9 cellular contexts compared by ENCODE assay signal in genomic region chr15:47876986-47877385, GRCh38.
"Had no signal": no experiment of that assay in that cellular context is flagged by ENCODE, and none has a peak within 500 bp of the region (broad histone marks: within the 10 kb centered on the region; RNA-seq: fewer than 3 reads in every experiment).

No MANE protein-coding gene starts in this region.

- H3K9me3 Mint-ChIP-seq: HFFc6 had no signal

- H2AFZ ChIP-seq: GM23248 had no signal

- ATAC-seq: HCT116, HepG2 had no signal

- DNase-seq: GM23248, GOT3, H7, HFFc6 had no signal

- H3K9ac ChIP-seq: GM23248 had no signal

- H3K36me3 Mint-ChIP-seq: IgD-negative memory B cell had no signal

- H3K9me3 ChIP-seq: HAP-1 had no signal

- H3K27me3 Mint-ChIP-seq: IgD-negative memory B cell had no signal

- H3K27ac Mint-ChIP-seq: HFFc6, IgD-negative memory B cell had no signal

- H3K27ac ChIP-seq: GM23248, HL-60 had no signal

- H3K4me3 ChIP-seq: GM23248, HAP-1 had no signal

- H3K4me3 Mint-ChIP-seq: HFFc6, IgD-negative memory B cell had no signal

- H3K36me3 ChIP-seq: HAP-1 had no signal
